ENCODE assay signal across 8 cellular contexts in genomic region chr18:62982600-62983251, GRCh38.
A peak's percentile ranks its signal among the peaks of the same experiment; 100 is the strongest.
DNase-seq lines count a peak whose midpoint lies in the region; ATAC-seq, FAIRE-seq and TF ChIP-seq lines count a peak whose summit lies in the region.

No MANE protein-coding gene starts in this region.

- dilution Hi-C loops in keratinocyte (cut with MboI; ENCODE audit: extremely low pct_ligation_motif_present, low sequenced_read_pairs) = no loop called here

- ATAC-seq in WTC11 (peak; percentile 90), HG03097 (IDR thresholded peaks at IDR 0.05; ENCODE audit: low FRiP score, unreplicated experiment) (no peak)

- FAIRE-seq in A204.1 (lab: Jason Lieb, UNC) (peak; percentile 59), GM12891 (lab: Jason Lieb, UNC) (peak; percentile 85), keratinocyte (lab: Jason Lieb, UNC) (peak; percentile 48)

- H3K27me3 Mint-ChIP-seq in WTC11 (ENCODE audit: low read depth) = no peaks in the 10 kb centered on the region

- no peaks in the 10 kb centered on the region for H3K79me2 ChIP-seq in keratinocyte (ENCODE audit: control insufficient read depth, insufficient read depth, low read length)

- peaks cover 7% of the 10 kb centered on the region for H3K9me3 Mint-ChIP-seq in WTC11

- H3K27ac ChIP-seq in keratinocyte (ENCODE audit: control insufficient read depth, insufficient read depth, low read length) = no peak overlapping the region

- H3K9ac ChIP-seq in keratinocyte (ENCODE audit: control insufficient read depth, extremely low read depth, insufficient read depth, low read length) = no peak overlapping the region

- TF ChIP-seq POLR2A in GM12891 (IDR thresholded peaks at IDR 0.05; ENCODE audit: low read depth, low read length) = no peak

- H3K4me3 ChIP-seq in cardiac fibroblast (replicated peaks in 1 of 2; ENCODE audit: low read depth in 2 of 2, low read length in 2 of 2) (peak overlapping the region; percentile 14 to 28), keratinocyte (ENCODE audit: control insufficient read depth in 2 of 3, extremely low read depth in 1 of 3, insufficient read depth in 2 of 3, low read depth in 1 of 3, low read length in 3 of 3) (no peak overlapping the region)

- DNase-seq in GM12891 (ENCODE audit: insufficient read length, low spot score) = peak; percentile 63
- DNase-seq in NCI-H1105 (lab: John Stamatoyannopoulos, UW) = peak; percentile 49
- DNase-seq in WTC11 (ENCODE audit: low spot score) = peak; percentile 61
- peak; percentile 71 to 73 for DNase-seq in cardiac fibroblast (ENCODE audit: low read depth in 2 of 2)
- no peak for DNase-seq in keratinocyte (ENCODE audit: low read depth, low spot score)
- peak; percentile 16 to 51 (median 40) for DNase-seq in stimulated activated CD4-positive, alpha-beta T cell treated with anti-CD3 and anti-CD28 coated beads, Interleukin-1b, Interleukin-23, amount 100 ng/mL, for 24 hours (ENCODE audit: low read depth in 4 of 4, low spot score in 1 of 4)

- no peak overlapping the region for H3K4me3 Mint-ChIP-seq in WTC11

- no peak overlapping the region for H2AFZ ChIP-seq in keratinocyte (ENCODE audit: control insufficient read depth, low read length)

- H4K20me1 ChIP-seq in keratinocyte (ENCODE audit: control insufficient read depth, extremely low read depth, insufficient read depth, low read length) = no peaks in the 10 kb centered on the region

- no peak overlapping the region for H3K27ac Mint-ChIP-seq in WTC11

- no peaks in the 10 kb centered on the region for H3K27me3 ChIP-seq in keratinocyte (ENCODE audit: control insufficient read depth, extremely low read depth, insufficient read depth, low read length)

- peaks cover 12% of the 10 kb centered on the region for H3K4me1 Mint-ChIP-seq in WTC11

- peaks cover 0 to 10% of the 10 kb centered on the region in 2 experiments for H3K36me3 ChIP-seq in keratinocyte (ENCODE audit: control insufficient read depth in 2 of 2, extremely low read depth in 1 of 2, insufficient read depth in 2 of 2, low read length in 2 of 2)

- H3K9me3 ChIP-seq in keratinocyte (ENCODE audit: control insufficient read depth, low read depth, low read length) = no peaks in the 10 kb centered on the region

- H3K4me1 ChIP-seq in keratinocyte (ENCODE audit: control insufficient read depth, extremely low read depth, insufficient read depth, low read length) = no peaks in the 10 kb centered on the region

- POLR2A ChIA-PET in WTC11 (lab: Charles Lee) = interaction anchor here (0.8 kb wide), 1 partner anchor 10 kb away, joined by 3 read pairs; no protein-coding TSS in a partner anchor

- no peaks in the 10 kb centered on the region for H3K9me1 ChIP-seq in keratinocyte (ENCODE audit: control insufficient read depth, extremely low read depth, insufficient read depth, low read length)

- CTCF ChIA-PET in WTC11 (lab: Charles Lee) = interaction anchor here (0.6 to 2.1 kb wide), 26 partner anchors 9 to 793 kb away, joined by 3 to 26 read pairs (median 4); partner anchors contain the start of gene PHLPP1

- H3K36me3 Mint-ChIP-seq in WTC11 = peaks cover 24% of the 10 kb centered on the region

- TF ChIP-seq CTCF in WTC11 (IDR thresholded peaks at IDR 0.05) (peak; percentile 76), cardiac fibroblast (IDR thresholded peaks at IDR 0.05; ENCODE audit: low read depth, low read length) (peak; percentile 74), keratinocyte (optimal IDR thresholded peaks at IDR 0.05 in 1 of 3, IDR thresholded peaks at IDR 0.05 in 1 of 3, conservative IDR thresholded peaks at IDR 0.05 in 1 of 3; ENCODE audit: extremely low read depth in 1 of 3, insufficient read depth in 2 of 3, low read length in 3 of 3) (peak; percentile 69 to 76 (median 72))

- H3K4me2 ChIP-seq in keratinocyte (ENCODE audit: control insufficient read depth, extremely low read depth, insufficient read depth, low read depth, low read length) = no peak overlapping the region

TF ChIP-seq in GM12891, 5 proteins besides CTCF, POLR2A, EP300 and RAD21:
- TF ChIP-seq POU2F2 (IDR thresholded peaks at IDR 0.05; ENCODE audit: low read depth, low read length) (no peak), POLR2AphosphoS5 (IDR thresholded peaks at IDR 0.05; ENCODE audit: low read depth, low read length) (no peak), PAX5 (IDR thresholded peaks at IDR 0.05; ENCODE audit: insufficient read depth, low read length, severe bottlenecking) (no peak), TAF1 (IDR thresholded peaks at IDR 0.05; ENCODE audit: low read depth, low read length) (no peak), SPI1 (IDR thresholded peaks at IDR 0.05; ENCODE audit: low read depth, low read length) (no peak)

TF ChIP-seq in WTC11, 78 proteins besides CTCF, POLR2A, EP300 and RAD21:
- TF ChIP-seq MAX (CRISPR knock-in tag; IDR thresholded peaks at IDR 0.05) = 0 out of 2 replicates have a peak, but pooled peaks have one; percentile 41
- TF ChIP-seq ZMAT4 (CRISPR knock-in tag; IDR thresholded peaks at IDR 0.05) = no peak
- no peak for TF ChIP-seq GRHL2 (CRISPR knock-in tag; IDR thresholded peaks at IDR 0.05; ENCODE audit: insufficient replicate concordance, severe bottlenecking)
- TF ChIP-seq TEAD4 (CRISPR knock-in tag; IDR thresholded peaks at IDR 0.05) = no peak
- TF ChIP-seq SP1 (CRISPR knock-in tag; conservative IDR thresholded peaks at IDR 0.05) = 0 out of 2 replicates have a peak, but pooled peaks have one; percentile 30
- no peak for TF ChIP-seq CREM (CRISPR knock-in tag; IDR thresholded peaks at IDR 0.05)
- no peak for TF ChIP-seq ATF1 (CRISPR knock-in tag; IDR thresholded peaks at IDR 0.05)
- TF ChIP-seq GTF2I (CRISPR knock-in tag; conservative IDR thresholded peaks at IDR 0.05) = no peak
- no peak for TF ChIP-seq EMX1 (CRISPR knock-in tag; IDR thresholded peaks at IDR 0.05)
TF ChIP-seq in WTC11: peak in this region for 2.

Comparison
In these comparisons a context has a peak if more than half of its experiments do, and no peak if none do; other contexts are left out.
1. H3K4me3 ChIP-seq: peak in cardiac fibroblast (2 of 2); none in keratinocyte (0 of 3).
2. Peak in every context shown above with its lines, with median percentiles within 50 percentile points of each other: CTCF ChIP-seq.